Comparison of ENCODE assay signal across 20 cellular contexts in the genomic region with DNA sequence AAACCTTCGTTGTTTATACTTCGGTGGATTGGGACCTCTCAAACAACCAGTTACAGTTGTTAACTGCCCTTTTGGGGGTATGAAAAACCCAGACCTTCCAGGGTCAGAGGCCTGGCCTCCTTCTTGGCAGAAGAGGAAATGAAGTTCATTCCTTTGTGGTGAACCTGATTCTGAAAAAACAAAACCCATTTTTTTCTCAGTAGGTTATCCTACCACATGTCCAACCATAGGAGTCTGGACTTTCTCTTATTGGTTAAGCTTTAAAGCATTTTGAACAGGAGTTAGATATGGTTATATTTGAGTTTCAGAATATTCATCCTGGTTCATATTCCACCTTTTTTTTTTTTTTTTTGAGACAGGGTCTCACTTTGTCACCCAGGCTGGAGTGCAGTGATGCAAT.
"Had no signal": no experiment of that assay in that cellular context is flagged by ENCODE, and none has a peak within 500 bp of the region (broad histone marks: within the 10 kb centered on the region; RNA-seq: fewer than 3 reads in every experiment).

No MANE protein-coding gene starts in this region.

- H2AFZ ChIP-seq: parathyroid adenoma had no signal

- DNase-seq: activated CD4-positive, alpha-beta T cell treated with anti-CD3 and anti-CD28 coated beads for 1 hour; activated CD4-positive, alpha-beta T cell treated with anti-CD3 and anti-CD28 coated beads, Interleukin-2, amount 50 U/mL, for 1 hour; activated CD8-positive, alpha-beta T cell treated with anti-CD3 and anti-CD28 coated beads, Interleukin-2, amount 10 ng/mL, durations not matched to agents 7 days and 5 days; activated gamma-delta T cell; aorta; brain microvascular endothelial cell; caudate nucleus; dorsolateral prefrontal cortex; effector memory CD8-positive, alpha-beta T cell; head of caudate nucleus; hypothalamus; left ventricle myocardium inferior; right cardiac atrium; stimulated activated CD4-positive, alpha-beta T cell treated with anti-CD3 and anti-CD28 coated beads, Interleukin-4, amount 100 ng/mL, for 24 hours; stimulated activated naive CD4-positive, alpha-beta T cell treated with Interleukin-2 at 50 U/mL for 16 hours; WERI-Rb-1 had no signal

- H3K9ac ChIP-seq: parathyroid adenoma had no signal

- H3K4me1 ChIP-seq: esophagus muscularis mucosa, gastroesophageal sphincter, left ventricle myocardium inferior, parathyroid adenoma had no signal

- H3K79me2 ChIP-seq: parathyroid adenoma had no signal

- H3K27ac ChIP-seq: brain microvascular endothelial cell, dorsolateral prefrontal cortex, esophagus muscularis mucosa, gastroesophageal sphincter, left ventricle myocardium inferior, parathyroid adenoma, thoracic aorta, WERI-Rb-1 had no signal

- ATAC-seq: activated CD8-positive, alpha-beta T cell treated with anti-CD3 and anti-CD28 coated beads, Interleukin-2, amount 10 ng/mL, durations not matched to agents 7 days and 5 days; effector memory CD8-positive, alpha-beta T cell; gastroesophageal sphincter; right cardiac atrium had no signal

- H3K4me3 ChIP-seq: dorsolateral prefrontal cortex, esophagus muscularis mucosa, gastroesophageal sphincter, left ventricle myocardium inferior, thoracic aorta had no signal

- H3K27me3 ChIP-seq: brain microvascular endothelial cell, dorsolateral prefrontal cortex, esophagus muscularis mucosa, gastroesophageal sphincter had no signal

- H3K9me3 ChIP-seq: esophagus muscularis mucosa, gastroesophageal sphincter, left ventricle myocardium inferior, thoracic aorta had no signal

- H3K36me3 ChIP-seq: brain microvascular endothelial cell, esophagus muscularis mucosa, gastroesophageal sphincter, left ventricle myocardium inferior, thoracic aorta, WERI-Rb-1 had no signal
